Comparison of ENCODE assay signal across 30 cellular contexts in the genomic region with DNA sequence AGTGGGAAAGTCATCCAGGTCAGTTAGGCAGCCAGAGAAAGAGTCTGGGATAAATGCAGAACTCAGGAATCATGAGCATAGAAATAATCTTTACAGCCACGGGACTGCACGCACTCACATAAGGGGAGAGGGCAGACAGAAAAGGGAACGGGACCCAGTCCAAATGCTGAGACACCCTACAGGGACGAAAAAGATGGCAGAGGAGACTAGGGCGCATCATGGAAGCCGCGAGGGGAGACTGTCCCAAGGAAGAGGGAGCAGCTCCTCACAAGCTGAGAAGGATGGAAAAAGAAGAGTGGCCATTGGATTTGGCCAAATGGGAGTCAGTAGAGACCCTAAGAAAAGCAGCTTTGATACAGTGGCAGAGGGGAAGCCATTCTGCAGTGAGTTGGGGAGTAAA.
"Had no signal": no experiment of that assay in that cellular context is flagged by ENCODE, and none has a peak within 500 bp of the region (broad histone marks: within the 10 kb centered on the region; RNA-seq: fewer than 3 reads in every experiment).

No MANE protein-coding gene starts in this region.

- ATAC-seq: natural killer cell; right cardiac atrium; sciatic nerve; stimulated activated naive B cell treated with anti-CD40 and anti-IgM and Interleukin-4, amounts not matched to agents 10 μg/mL and 1 μg/mL and 100 μg/mL, for 72 hours; stimulated activated naive CD8-positive, alpha-beta T cell treated with anti-CD3 and anti-CD28 coated beads, Interleukin-15, Interleukin-2, amounts not matched to agents 100 U/mL and 50 U/mL, for 24 hours; upper lobe of right lung had no signal

- H3K4me3 ChIP-seq: left ventricle myocardium inferior, lung, neural progenitor cell, ovary, prostate gland, skin epidermis, stomach, testis, thyroid gland, transverse colon, upper lobe of right lung, uterus had no signal

- H3K27me3 ChIP-seq: neural progenitor cell, neutrophil, ovary, stomach, testis, thyroid gland, transverse colon, uterus had no signal

- H3K27ac Mint-ChIP-seq: immature natural killer cell; mesothelial cell of epicardium; naive B cell; natural killer cell; nephron progenitor cell; neural progenitor cell; stimulated activated naive B cell treated with anti-CD40 and anti-IgM and Interleukin-4, amounts not matched to agents 10 μg/mL and 1 μg/mL and 100 μg/mL, for 72 hours had no signal

- DNase-seq: hypothalamus; immature natural killer cell; left ventricle myocardium inferior; mesendoderm; naive B cell; natural killer cell; nephron progenitor cell; occipital lobe; ovary; retina; right cardiac atrium; stimulated activated CD4-positive, alpha-beta T cell treated with anti-CD3 and anti-CD28 coated beads, Interleukin-12 subunit alpha, Interleukin-12 subunit beta, amount 100 ng/mL, for 4 hours; stimulated activated CD4-positive, alpha-beta T cell treated with anti-CD3 and anti-CD28 coated beads, Interleukin-15, amount 100 ng/mL, for 24 hours; stimulated activated CD4-positive, alpha-beta T cell treated with anti-CD3 and anti-CD28 coated beads, Interleukin-2, amount 100 ng/mL, for 24 hours; stimulated activated CD4-positive, alpha-beta T cell treated with anti-CD3 and anti-CD28 coated beads, Interleukin-4, amount 100 ng/mL, for 1 hour; stimulated activated naive B cell treated with anti-CD40 and anti-IgM and Interleukin-4, amounts not matched to agents 10 μg/mL and 1 μg/mL and 100 μg/mL, for 72 hours; stimulated activated naive CD8-positive, alpha-beta T cell treated with anti-CD3 and anti-CD28 coated beads, Interleukin-15, Interleukin-2, amounts not matched to agents 100 U/mL and 50 U/mL, for 24 hours; stomach; testis; thyroid gland; transverse colon; upper lobe of right lung; uterus had no signal

- H3K4me1 ChIP-seq: left ventricle myocardium inferior, prostate gland, thyroid gland, transverse colon, upper lobe of right lung, uterus had no signal

- H3K4me1 Mint-ChIP-seq: mesothelial cell of epicardium; naive B cell; stimulated activated naive B cell treated with anti-CD40 and anti-IgM and Interleukin-4, amounts not matched to agents 10 μg/mL and 1 μg/mL and 100 μg/mL, for 72 hours had no signal

- H3K9me3 ChIP-seq: left ventricle myocardium inferior, neutrophil, ovary, prostate gland, stomach, testis, thyroid gland, transverse colon, upper lobe of right lung, uterus had no signal

- H3K36me3 ChIP-seq: left ventricle myocardium inferior, neural progenitor cell, neutrophil, ovary, prostate gland, stomach, thyroid gland, transverse colon, upper lobe of right lung, uterus had no signal

- H3K36me3 Mint-ChIP-seq: immature natural killer cell; mesothelial cell of epicardium; natural killer cell; neural progenitor cell; stimulated activated naive B cell treated with anti-CD40 and anti-IgM and Interleukin-4, amounts not matched to agents 10 μg/mL and 1 μg/mL and 100 μg/mL, for 72 hours had no signal

- H3K4me3 Mint-ChIP-seq: immature natural killer cell; mesothelial cell of epicardium; natural killer cell; nephron progenitor cell; neural progenitor cell; stimulated activated naive B cell treated with anti-CD40 and anti-IgM and Interleukin-4, amounts not matched to agents 10 μg/mL and 1 μg/mL and 100 μg/mL, for 72 hours had no signal

- H3K27ac ChIP-seq: left ventricle myocardium inferior, neural progenitor cell, neutrophil, ovary, prostate gland, skin epidermis, stomach, testis, thyroid gland, transverse colon, upper lobe of right lung, uterus had no signal

- H3K9me3 Mint-ChIP-seq: immature natural killer cell; mesothelial cell of epicardium; natural killer cell; neural progenitor cell; stimulated activated naive B cell treated with anti-CD40 and anti-IgM and Interleukin-4, amounts not matched to agents 10 μg/mL and 1 μg/mL and 100 μg/mL, for 72 hours had no signal
